ENCODE assay signal across 18 cellular contexts in genomic region chr7:14073543-14073942, GRCh38.
A peak's percentile ranks its signal among the peaks of the same experiment; 100 is the strongest.
DNase-seq lines count a peak whose midpoint lies in the region; ATAC-seq and TF ChIP-seq lines count a peak whose summit lies in the region.
"Had no signal": no experiment of that assay in that cellular context is flagged by ENCODE, and none has a peak within 500 bp of the region (broad histone marks: within the 10 kb centered on the region; RNA-seq: fewer than 3 reads in every experiment).

No MANE protein-coding gene starts in this region.

- intact Hi-C loops in Right ventricle myocardium superior (cut with DNase I) = no loop called here
- intact Hi-C loops in activated CD4-positive, alpha-beta T cell treated with anti-CD3 and anti-CD28 coated beads for 36 hours (cut with DNase I, micrococcal nuclease) = no loop called here

- no peaks in the 10 kb centered on the region for H3K27me3 Mint-ChIP-seq in neural crest cell (ENCODE audit: low read depth)
- no peaks in the 10 kb centered on the region for H3K27me3 Mint-ChIP-seq in activated CD4-positive, alpha-beta T cell treated with anti-CD3 and anti-CD28 coated beads for 36 hours
- H3K27me3 Mint-ChIP-seq: CD4-positive, alpha-beta T cell had no signal

- H3K4me3 ChIP-seq in right atrium auricular region (no peak overlapping the region), fibroblast of pulmonary artery (replicated peaks; ENCODE audit: low read depth, low read length) (no peak overlapping the region)
- H3K4me3 ChIP-seq: HAP-1 had no signal

- H3K36me3 Mint-ChIP-seq in neural crest cell (ENCODE audit: low read depth) = peaks cover 5% of the 10 kb centered on the region
- H3K36me3 Mint-ChIP-seq in activated CD4-positive, alpha-beta T cell treated with anti-CD3 and anti-CD28 coated beads for 36 hours (ENCODE audit: low read depth) = no peaks in the 10 kb centered on the region

- POLR2A ChIA-PET in activated CD4-positive, alpha-beta T cell treated with anti-CD3 and anti-CD28 coated beads for 36 hours (lab: Charles Lee) = no interaction called here

- no peaks in the 10 kb centered on the region for H3K9me3 ChIP-seq in right atrium auricular region
- H3K9me3 ChIP-seq: BE2C, HAP-1 had no signal

- no peak for DNase-seq in Right ventricle myocardium superior
- DNase-seq in right atrium auricular region (ENCODE audit: low spot score) = no peak
- peak; percentile 2 for DNase-seq in fibroblast of pulmonary artery (ENCODE audit: low read depth)
- no peak for DNase-seq in neural crest cell (ENCODE audit: low read depth, low spot score)
- DNase-seq in iPS-NIHi7 (ENCODE audit: extremely low spot score) = no peak
- no peak for DNase-seq in activated CD4-positive, alpha-beta T cell treated with anti-CD3 and anti-CD28 coated beads for 36 hours
- DNase-seq: 8988T; BE2C; CD4-positive, alpha-beta T cell; KG1; NCI-H1048; NCI-H146; NCI-H2081 treated with DMSO at 0.1 percent for 48 hours; NCI-H510A; NCI-H774 had no signal

- peaks cover 8% of the 10 kb centered on the region for H3K9me3 Mint-ChIP-seq in neural crest cell
- H3K9me3 Mint-ChIP-seq in activated CD4-positive, alpha-beta T cell treated with anti-CD3 and anti-CD28 coated beads for 36 hours (ENCODE audit: low read depth) = peaks cover 2% of the 10 kb centered on the region
- H3K9me3 Mint-ChIP-seq: CD4-positive, alpha-beta T cell had no signal

- H3K27ac ChIP-seq in right atrium auricular region = peak overlapping the region in 1 of 2 donors; percentile 27

- ATAC-seq in Right ventricle myocardium superior (ENCODE audit: poor library complexity) = peak; percentile 65
- ATAC-seq in HG03432 (IDR thresholded peaks at IDR 0.05; ENCODE audit: unreplicated experiment) = no peak
- no peak for ATAC-seq in HG02870 (IDR thresholded peaks at IDR 0.05; ENCODE audit: unreplicated experiment)
- ATAC-seq in activated CD4-positive, alpha-beta T cell treated with anti-CD3 and anti-CD28 coated beads for 36 hours = no peak

- H3K36me3 ChIP-seq in right atrium auricular region = no peaks in the 10 kb centered on the region
- H3K36me3 ChIP-seq: BE2C, HAP-1 had no signal

- no peak overlapping the region for H3K4me3 Mint-ChIP-seq in neural crest cell
- H3K4me3 Mint-ChIP-seq in activated CD4-positive, alpha-beta T cell treated with anti-CD3 and anti-CD28 coated beads for 36 hours = no peak overlapping the region
- H3K4me3 Mint-ChIP-seq: CD4-positive, alpha-beta T cell had no signal

- peaks cover 9% of the 10 kb centered on the region for H3K4me1 Mint-ChIP-seq in neural crest cell
- no peaks in the 10 kb centered on the region for H3K4me1 Mint-ChIP-seq in activated CD4-positive, alpha-beta T cell treated with anti-CD3 and anti-CD28 coated beads for 36 hours

- H3K4me1 ChIP-seq in right atrium auricular region = no peaks in the 10 kb centered on the region
- H3K4me1 ChIP-seq: HAP-1 had no signal

- peak overlapping the region; percentile 86 for H3K27ac Mint-ChIP-seq in neural crest cell (ENCODE audit: unreplicated experiment)
- no peak overlapping the region for H3K27ac Mint-ChIP-seq in activated CD4-positive, alpha-beta T cell treated with anti-CD3 and anti-CD28 coated beads for 36 hours
- H3K27ac Mint-ChIP-seq: CD4-positive, alpha-beta T cell had no signal

- CTCF ChIA-PET in activated CD4-positive, alpha-beta T cell treated with anti-CD3 and anti-CD28 coated beads for 36 hours (lab: Charles Lee) = no interaction called here

- TF ChIP-seq CTCF in right atrium auricular region (IDR thresholded peaks at IDR 0.05) (no peak), fibroblast of pulmonary artery (IDR thresholded peaks at IDR 0.05; ENCODE audit: low read length, missing control alignments) (no peak), neural crest cell (conservative IDR thresholded peaks at IDR 0.05) (no peak)

- no peaks in the 10 kb centered on the region for H3K27me3 ChIP-seq in right atrium auricular region
- H3K27me3 ChIP-seq: BE2C had no signal
